Comparison of ENCODE assay signal across 25 cellular contexts in genomic region chr6:64281167-64281566, GRCh38.
"Had no signal": no experiment of that assay in that cellular context is flagged by ENCODE, and none has a peak within 500 bp of the region (broad histone marks: within the 10 kb centered on the region; RNA-seq: fewer than 3 reads in every experiment).

No MANE protein-coding gene starts in this region.

- H3K27me3 ChIP-seq: ascending aorta, breast epithelium, cardiac muscle cell, colonic mucosa, esophagus muscularis mucosa, foreskin keratinocyte, gastrocnemius medialis, heart left ventricle had no signal

- H3K27ac ChIP-seq: ascending aorta, breast epithelium, cardiac muscle cell, colonic mucosa, esophagus muscularis mucosa, foreskin keratinocyte, gastrocnemius medialis, heart left ventricle, WERI-Rb-1 had no signal

- DNase-seq: activated B cell treated with CpG ODN at 0.5 μM for 24 hours; activated CD4-positive, alpha-beta T cell treated with anti-CD3 and anti-CD28 coated beads for 48 hours; activated CD4-positive, alpha-beta T cell treated with anti-CD3 and anti-CD28 coated beads, Interleukin-2, amount 50 U/mL, for 1 hour; activated CD8-positive, alpha-beta memory T cell treated with anti-CD3 and anti-CD28 coated beads for 24 hours; activated effector memory CD4-positive, alpha-beta T cell treated with Interleukin-2 at 50 U/mL for 16 hours; activated naive CD4-positive, alpha-beta T cell treated with anti-CD3 and anti-CD28 coated beads, Interleukin-2, amount 10 ng/mL, durations not matched to agents 7 days and 5 days; activated naive CD8-positive, alpha-beta T cell treated with anti-CD3 and anti-CD28 coated beads, Interleukin-2, amount 10 ng/mL, durations not matched to agents 7 days and 5 days; activated T-cell treated with anti-CD3 and anti-CD28 coated beads, Interleukin-2, amount 50 U/mL, for 4 hours; central memory CD4-positive, alpha-beta T cell; cerebellar nuclear complex; effector CD8-positive, alpha-beta T cell; gastrocnemius medialis; heart left ventricle; T-helper 17 cell had no signal

- H3K36me3 ChIP-seq: ascending aorta, breast epithelium, cardiac muscle cell, colonic mucosa, esophagus muscularis mucosa, gastrocnemius medialis, heart left ventricle, WERI-Rb-1 had no signal

- H3K4me3 ChIP-seq: ascending aorta, breast epithelium, cardiac muscle cell, colonic mucosa, esophagus muscularis mucosa, gastrocnemius medialis, heart left ventricle had no signal

- ATAC-seq: activated CD4-positive, CD25-positive, alpha-beta regulatory T cell treated with anti-CD3 and anti-CD28 coated beads, Interleukin-2, amount 50 U/mL, for 24 hours; activated CD8-positive, alpha-beta T cell treated with anti-CD3 and anti-CD28 coated beads for 36 hours; activated naive CD4-positive, alpha-beta T cell treated with anti-CD3 and anti-CD28 coated beads, Interleukin-2, amount 50 U/mL, for 72 hours; activated T-cell treated with anti-CD3 and anti-CD28 coated beads, Interleukin-2, amount 50 U/mL, for 4 hours; activated T-helper 17 cell treated with anti-CD3 and anti-CD28 coated beads, Interleukin-2, amount 50 U/mL, for 72 hours; gastrocnemius medialis; heart left ventricle; T-helper 17 cell had no signal

- H3K4me1 ChIP-seq: ascending aorta, breast epithelium, colonic mucosa, esophagus muscularis mucosa, foreskin keratinocyte, gastrocnemius medialis, heart left ventricle had no signal

- H3K9me3 ChIP-seq: ascending aorta, breast epithelium, colonic mucosa, esophagus muscularis mucosa, gastrocnemius medialis, heart left ventricle had no signal
